Comparison of ENCODE assay signal across 8 cellular contexts in genomic region chr18:46174317-46175039, GRCh38.
DNase-seq lines count a peak whose midpoint lies in the region; ATAC-seq and TF ChIP-seq lines count a peak whose summit lies in the region.

No MANE protein-coding gene starts in this region.

- H3K27ac Mint-ChIP-seq in WTC11 = no peak overlapping the region

- H3K27me3 ChIP-seq in layer of hippocampus (ENCODE audit: control insufficient read depth, insufficient read depth, low read length) = no peaks in the 10 kb centered on the region

- no peaks in the 10 kb centered on the region for H3K27me3 Mint-ChIP-seq in WTC11 (ENCODE audit: low read depth)

- DNase-seq in AML-193 (lab: John Stamatoyannopoulos, UW) (peak; percentile 18), HuH-7 (ENCODE audit: low spot score) (peak; percentile 26), WTC11 (ENCODE audit: low spot score) (peak; percentile 53), caudate nucleus (lab: John Stamatoyannopoulos, UW) (peak in 13 of 61 donors; percentile 4 to 51 (median 36)), GOT3 (lab: John Stamatoyannopoulos, UW) (no peak)
- DNase-seq in stimulated activated CD4-positive, alpha-beta T cell treated with anti-CD3 and anti-CD28 coated beads, Interleukin-4, amount 100 ng/mL, for 48 hours (ENCODE audit: low read depth in 2 of 2) = peak; percentile 38 to 60

- ATAC-seq in GM19397 (IDR thresholded peaks at IDR 0.05; ENCODE audit: unreplicated experiment) (peak; percentile 20), WTC11 (peak; percentile 4)

- POLR2A ChIA-PET in WTC11 (lab: Charles Lee) = interaction anchor here (0.6 to 1.7 kb wide), 3 partner anchors 22 to 87 kb away, joined by 3 to 5 read pairs (median 5); no protein-coding TSS in a partner anchor

- CTCF ChIA-PET in WTC11 (lab: Charles Lee) = interaction anchor here (1.1 to 3.7 kb wide), 33 partner anchors 10 to 381 kb away, joined by 3 to 61 read pairs (median 9); no protein-coding TSS in a partner anchor

- TF ChIP-seq CTCF in WTC11 (IDR thresholded peaks at IDR 0.05) = no peak

- 0 out of 2 replicates have a peak, but pooled peaks cover 3% of the 10 kb centered on the region for H3K36me3 Mint-ChIP-seq in WTC11

- H3K27ac ChIP-seq in caudate nucleus (ENCODE audit: low read depth, low read length) = peak overlapping the region; percentile 95
- H3K27ac ChIP-seq in layer of hippocampus (ENCODE audit: low read depth, low read length) = peak overlapping the region; percentile 73

- no peaks in the 10 kb centered on the region for H3K9me3 Mint-ChIP-seq in WTC11

- H3K4me3 Mint-ChIP-seq in WTC11 = peak overlapping the region; percentile 98

- H3K4me1 Mint-ChIP-seq in WTC11 = peaks cover 11% of the 10 kb centered on the region

TF ChIP-seq in WTC11, 78 proteins besides CTCF, POLR2A, EP300 and RAD21:
- TF ChIP-seq ARID4B (CRISPR knock-in tag; IDR thresholded peaks at IDR 0.05; ENCODE audit: borderline replicate concordance) (0 out of 2 replicates have a peak, but pooled peaks have one; percentile 41), TCF7 (CRISPR knock-in tag; IDR thresholded peaks at IDR 0.05; ENCODE audit: low read depth) (0 out of 2 replicates have a peak, but pooled peaks have one; percentile 48), TEAD4 (CRISPR knock-in tag; IDR thresholded peaks at IDR 0.05) (no peak), ZBTB43 (CRISPR knock-in tag; IDR thresholded peaks at IDR 0.05) (peak; percentile 72), OVOL2 (CRISPR knock-in tag; IDR thresholded peaks at IDR 0.05; ENCODE audit: borderline replicate concordance) (no peak), FOXK1 (CRISPR knock-in tag; IDR thresholded peaks at IDR 0.05) (0 out of 2 replicates have a peak, but pooled peaks have one; percentile 9), HMGA2 (CRISPR knock-in tag; IDR thresholded peaks at IDR 0.05) (no peak), FOXP1 (CRISPR knock-in tag; IDR thresholded peaks at IDR 0.05; ENCODE audit: borderline replicate concordance) (peak; percentile 56), JUN (CRISPR knock-in tag; IDR thresholded peaks at IDR 0.05) (0 out of 2 replicates have a peak, but pooled peaks have one; percentile 30)
